18 cellular contexts compared by ENCODE assay signal in genomic region chr2:118058979-118059378, GRCh38.
"Had no signal": no experiment of that assay in that cellular context is flagged by ENCODE, and none has a peak within 500 bp of the region (broad histone marks: within the 10 kb centered on the region; RNA-seq: fewer than 3 reads in every experiment).

No MANE protein-coding gene starts in this region.

- H3K27ac ChIP-seq: esophagus squamous epithelium, neural progenitor cell, right atrium auricular region, transverse colon had no signal

- H3K27me3 ChIP-seq: neural progenitor cell, right atrium auricular region, spleen had no signal

- H3K4me3 ChIP-seq: esophagus squamous epithelium, heart right ventricle, neural progenitor cell, right atrium auricular region, spleen, transverse colon had no signal

- H3K4me1 ChIP-seq: esophagus squamous epithelium, right atrium auricular region, transverse colon had no signal

- H3K4me2 ChIP-seq: neural progenitor cell had no signal

- H3K9me3 Mint-ChIP-seq: activated B cell treated with CpG ODN at 0.5 μM for 24 hours; activated CD4-positive, alpha-beta T cell treated with anti-CD3 and anti-CD28 coated beads, Interleukin-2, amount 10 ng/mL, durations not matched to agents 24 days and 14 days; memory B cell; neural progenitor cell; stimulated activated naive B cell treated with anti-CD40 and anti-IgM and Interleukin-4, amounts not matched to agents 10 μg/mL and 1 μg/mL and 100 μg/mL, for 72 hours had no signal

- H2AFZ ChIP-seq: neural progenitor cell had no signal

- DNase-seq: activated B cell treated with CpG ODN at 0.5 μM for 24 hours; activated CD4-positive, alpha-beta T cell treated with anti-CD3 and anti-CD28 coated beads, Interleukin-2, amount 10 ng/mL, durations not matched to agents 24 days and 14 days; activated naive CD4-positive, alpha-beta T cell treated with anti-CD3 and anti-CD28 coated beads, Interleukin-2, amount 50 U/mL, for 16 hours; amygdala; esophagus squamous epithelium; heart right ventricle; islet precursor cell; posterior cingulate gyrus; spleen; stimulated activated CD4-positive, alpha-beta T cell treated with anti-CD3 and anti-CD28 coated beads, Interleukin-1b, Interleukin-23, amount 100 ng/mL, for 48 hours; stimulated activated naive B cell treated with anti-CD40 and anti-IgM and Interleukin-4, amounts not matched to agents 10 μg/mL and 1 μg/mL and 100 μg/mL, for 72 hours; substantia nigra; T-helper 17 cell; transverse colon had no signal

- H3K9me3 ChIP-seq: esophagus squamous epithelium, heart right ventricle, right atrium auricular region, spleen, transverse colon had no signal

- H3K9ac ChIP-seq: neural progenitor cell had no signal

- H3K36me3 Mint-ChIP-seq: memory B cell; neural progenitor cell; stimulated activated naive B cell treated with anti-CD40 and anti-IgM and Interleukin-4, amounts not matched to agents 10 μg/mL and 1 μg/mL and 100 μg/mL, for 72 hours had no signal

- H3K4me3 Mint-ChIP-seq: activated B cell treated with CpG ODN at 0.5 μM for 24 hours; activated CD4-positive, alpha-beta T cell treated with anti-CD3 and anti-CD28 coated beads, Interleukin-2, amount 10 ng/mL, durations not matched to agents 24 days and 14 days; memory B cell; neural progenitor cell; stimulated activated naive B cell treated with anti-CD40 and anti-IgM and Interleukin-4, amounts not matched to agents 10 μg/mL and 1 μg/mL and 100 μg/mL, for 72 hours; T-helper 17 cell had no signal

- H3K27me3 Mint-ChIP-seq: activated B cell treated with CpG ODN at 0.5 μM for 24 hours had no signal

- H3K36me3 ChIP-seq: esophagus squamous epithelium, heart right ventricle, neural progenitor cell, right atrium auricular region, spleen, transverse colon had no signal

- H3K27ac Mint-ChIP-seq: activated CD4-positive, alpha-beta T cell treated with anti-CD3 and anti-CD28 coated beads, Interleukin-2, amount 10 ng/mL, durations not matched to agents 24 days and 14 days; neural progenitor cell; stimulated activated naive B cell treated with anti-CD40 and anti-IgM and Interleukin-4, amounts not matched to agents 10 μg/mL and 1 μg/mL and 100 μg/mL, for 72 hours had no signal

- ATAC-seq: heart right ventricle; left lobe of liver; stimulated activated naive B cell treated with anti-CD40 and anti-IgM and Interleukin-4, amounts not matched to agents 10 μg/mL and 1 μg/mL and 100 μg/mL, for 72 hours; T-helper 17 cell had no signal
